23 cellular contexts compared by ENCODE assay signal in the genomic region with DNA sequence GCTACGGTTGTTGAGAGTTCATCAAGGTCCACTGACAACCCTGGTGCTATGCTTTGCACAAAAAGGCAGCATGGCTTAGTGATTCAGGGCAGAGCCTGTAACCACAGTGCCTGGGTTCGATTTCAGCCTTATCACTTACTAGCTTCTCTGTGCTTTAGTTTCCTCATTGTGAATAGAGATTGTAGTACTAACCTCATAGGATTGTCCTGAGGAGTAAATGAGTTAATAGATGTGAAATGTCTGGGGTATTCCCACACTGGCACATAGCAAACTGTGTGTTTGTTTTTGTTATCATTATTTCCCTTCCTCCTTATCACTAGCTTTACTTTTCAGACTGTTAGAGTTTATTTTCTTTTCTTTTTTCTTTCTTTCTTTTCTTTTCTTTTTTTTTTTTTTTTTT.
"Had no signal": no experiment of that assay in that cellular context is flagged by ENCODE, and none has a peak within 500 bp of the region (broad histone marks: within the 10 kb centered on the region; RNA-seq: fewer than 3 reads in every experiment).

No MANE protein-coding gene starts in this region.

- H3K4me3 ChIP-seq: MG63, SJSA1, SK-N-MC had no signal

- H3K27ac ChIP-seq: SJSA1, SK-N-MC had no signal

- FAIRE-seq: RCC 7860 had no signal

- DNase-seq: Karpas-422, KG1, MG63, NCI-H1092, NCI-H1105 treated with DMSO at 0.1 percent for 48 hours, NCI-H1417 treated with DMSO at 0.1 percent for 48 hours, NCI-H146, NCI-H1694 treated with DMSO at 0.1 percent for 48 hours, NCI-H1930, NCI-H2081, NCI-H2107, NCI-H2227 treated with DMSO at 0.1 percent for 48 hours, NCI-H446, NCI-H510A, NCI-H524 treated with DMSO at 0.1 percent for 48 hours, NCI-H69, NCI-H774, Right ventricle myocardium superior, RPMI8226, SIG-M5 had no signal

- H3K9me3 ChIP-seq: MG63, SJSA1 had no signal

- H3K27me3 ChIP-seq: MG63, SJSA1 had no signal
